Comparison of ENCODE assay signal across 16 cellular contexts in genomic region chr12:12323118-12323517, GRCh38. TPM values are rescaled to one million over a fixed set of nuclear protein-coding genes. Genes with fewer than 3 reads are reported as not detected.
A peak's percentile ranks its signal among the peaks of the same experiment; 100 is the strongest.
DNase-seq lines count a peak whose midpoint lies in the region; ATAC-seq, FAIRE-seq and TF ChIP-seq lines count a peak whose summit lies in the region.
"Had no signal": no experiment of that assay in that cellular context is flagged by ENCODE, and none has a peak within 500 bp of the region (broad histone marks: within the 10 kb centered on the region; RNA-seq: fewer than 3 reads in every experiment).

No MANE protein-coding gene starts in this region.

- no peaks in the 10 kb centered on the region for H3K9me1 ChIP-seq in K562 (ENCODE audit: control insufficient read depth, insufficient read depth, low read length)

- H4K20me1 ChIP-seq in K562 (replicated peaks; ENCODE audit: control insufficient read depth, insufficient read depth, low read length) (no peaks in the 10 kb centered on the region), PC-9 (ENCODE audit: insufficient read depth) (no peaks in the 10 kb centered on the region)
- H4K20me1 ChIP-seq: BLaER1 had no signal

- H3K4me1 ChIP-seq in HEK293 (ENCODE audit: control insufficient read depth, insufficient read depth, low read length) (peaks cover 11% of the 10 kb centered on the region), K562 (replicated peaks in 1 of 2; ENCODE audit: control insufficient read depth in 2 of 2, insufficient read depth in 2 of 2, low read length in 2 of 2) (peaks cover 0 to 4% of the 10 kb centered on the region in 2 experiments; a peak in 1 of 5 replicates), PC-9 (replicated peaks; ENCODE audit: insufficient read depth) (no peaks in the 10 kb centered on the region)

- 39% methylated on average over 3 of the region's 4 CpGs for WGBS in K562 (ENCODE audit: insufficient coverage, low coverage, missing lambda C conversion rate)

- no TSS peak for BruUV-seq in K562 (replicated peaks; lab: Mats Ljungman, UMichigan)
- no TSS peak for BruUV-seq in PC-9 (replicated peaks; lab: Mats Ljungman, UMichigan)

- intact Hi-C loops in K562 (cut with micrococcal nuclease) (no loop called here), PC-9 (cut with micrococcal nuclease; ENCODE audit: unreplicated experiment) (no loop called here)

- TF ChIP-seq POLR2A in K562 (conservative IDR thresholded peaks at IDR 0.05), result no peak

- H3K27ac ChIP-seq in HEK293 (ENCODE audit: extremely low read depth, low read depth, low read length) (no peak overlapping the region), K562 (ENCODE audit: extremely low read depth, low read depth, low read length) (no peak overlapping the region), PC-9 (no peak overlapping the region)
- H3K27ac ChIP-seq: BLaER1 had no signal

- no peaks in the 10 kb centered on the region for H3K9me2 ChIP-seq in PC-9 (ENCODE audit: insufficient read depth)

- no peaks in the 10 kb centered on the region for H3K9me3 ChIP-seq in HEK293 (ENCODE audit: control insufficient read depth, insufficient read depth, low read depth, low read length)
- H3K9me3 ChIP-seq in K562 (replicated peaks; ENCODE audit: control insufficient read depth, insufficient read depth, low read depth, low read length), result no peaks in the 10 kb centered on the region
- H3K9me3 ChIP-seq in PC-9 (ENCODE audit: insufficient read depth, low read depth), result no peaks in the 10 kb centered on the region
- H3K9me3 ChIP-seq: BLaER1 had no signal

- DNase-seq in K562 (ENCODE audit: extremely low read depth in 1 of 4, low spot score in 3 of 4) (no peak), PC-9 (no peak), HuH-7.5 (ENCODE audit: low spot score) (no peak)
- DNase-seq in activated T-cell treated with anti-CD3 and anti-CD28 coated beads, Interleukin-2, amount 50 U/mL, for 1 hour, result no peak
- DNase-seq: CD4-positive, alpha-beta memory T cell; DMS153; DMS79 treated with DMSO at 0.1 percent for 48 hours; GF-D8; GOT3; H9; KBM-7 had no signal

- POLR2A ChIA-PET in HEK293 (lab: Yijun Ruan, JAX) (no interaction called here), K562 (lab: Yijun Ruan, JAX) (interaction anchor here (0.6 kb wide), 1 partner anchor 162 kb away, joined by 3 read pairs; no protein-coding TSS in a partner anchor), PC-9 (lab: Charles Lee; ENCODE audit: unreplicated experiment) (no interaction called here)

- peak overlapping the region; percentile 58 to 85 (median 77) for H3K27ac Mint-ChIP-seq in nephron
- H3K27ac Mint-ChIP-seq: CD14-positive monocyte had no signal

- TF ChIP-seq CTCF in HEK293 (tag by site-specific recombination; IDR thresholded peaks at IDR 0.05) (no peak), K562 (IDR thresholded peaks at IDR 0.05 in 2 of 3, conservative IDR thresholded peaks at IDR 0.05 in 1 of 3; ENCODE audit: insufficient read depth in 2 of 3, low read depth in 1 of 3, low read length in 3 of 3) (no peak), nephron (IDR thresholded peaks at IDR 0.05; ENCODE audit: unreplicated experiment in 3 of 3) (no peak), PC-9 (conservative IDR thresholded peaks at IDR 0.05) (no peak)

- CTCF ChIA-PET in HEK293 (lab: Yijun Ruan, JAX) (interaction anchor here (0.5 to 0.8 kb wide), 2 partner anchors 286 to 381 kb away, joined by 3 to 7 read pairs; no protein-coding TSS in a partner anchor), K562 (lab: Yijun Ruan, JAX; ENCODE audit: low intra/inter-chr PET ratio) (no interaction called here), PC-9 (lab: Charles Lee) (interaction anchor here (0.6 kb wide), 1 partner anchor 28 kb away, joined by 4 read pairs; no protein-coding TSS in a partner anchor)

- H3K9me3 Mint-ChIP-seq in nephron, result peaks cover 5% of the 10 kb centered on the region
- H3K9me3 Mint-ChIP-seq: CD4-positive, alpha-beta memory T cell had no signal

- no peak overlapping the region for H3K9ac ChIP-seq in K562 (ENCODE audit: insufficient read depth in 1 of 2, low read depth in 2 of 2, low read length in 2 of 2)
- H3K9ac ChIP-seq: BLaER1 had no signal

- TF ChIP-seq RAD21 in K562 (CRISPR knock-in tag; conservative IDR thresholded peaks at IDR 0.05 in 1 of 2, IDR thresholded peaks at IDR 0.05 in 1 of 2), result no peak

- no peaks in the 10 kb centered on the region for H3K36me3 ChIP-seq in HEK293 (ENCODE audit: control insufficient read depth in 2 of 2, insufficient read depth in 1 of 2, low read length in 2 of 2)
- no peaks in the 10 kb centered on the region for H3K36me3 ChIP-seq in K562 (ENCODE audit: control insufficient read depth, insufficient read depth, low read length)
- no peaks in the 10 kb centered on the region for H3K36me3 ChIP-seq in PC-9 (ENCODE audit: low read depth)
- H3K36me3 ChIP-seq: BLaER1 had no signal

- in situ Hi-C loops in K562 (cut with MboI), result no loop called here

- no peak overlapping the region for H3K4me2 ChIP-seq in K562 (ENCODE audit: insufficient read depth, low read length)
- H3K4me2 ChIP-seq in PC-9, result no peak overlapping the region
- H3K4me2 ChIP-seq: BLaER1 had no signal

- no peaks in the 10 kb centered on the region for H3K27me3 ChIP-seq in K562 (ENCODE audit: control insufficient read depth in 2 of 2, insufficient read depth in 2 of 2, low read length in 2 of 2)
- H3K27me3 ChIP-seq in PC-9 (ENCODE audit: insufficient read depth, low read depth), result no peaks in the 10 kb centered on the region
- H3K27me3 ChIP-seq: BLaER1 had no signal

- no peak for FAIRE-seq in K562 (lab: Jason Lieb, UNC)
- FAIRE-seq: A204.1 had no signal

- peaks cover 47% of the 10 kb centered on the region for H3K4me1 Mint-ChIP-seq in nephron

- no peaks in the 10 kb centered on the region for H3K79me2 ChIP-seq in K562 (ENCODE audit: control insufficient read depth, insufficient read depth, low read length)
- no peaks in the 10 kb centered on the region for H3K79me2 ChIP-seq in PC-9 (ENCODE audit: low read depth)

- H3K36me3 Mint-ChIP-seq in nephron (ENCODE audit: low read depth), result no peaks in the 10 kb centered on the region
- H3K36me3 Mint-ChIP-seq: CD14-positive monocyte; CD4-positive, alpha-beta memory T cell had no signal

- TF ChIP-seq EP300 in K562 (IDR thresholded peaks at IDR 0.05; ENCODE audit: low read length), result no peak

- no peak overlapping the region for H3K4me3 ChIP-seq in HEK293 (ENCODE audit: low read depth, low read length)
- H3K4me3 ChIP-seq in K562, result no peak overlapping the region
- H3K4me3 ChIP-seq in PC-9, result no peak overlapping the region
- H3K4me3 ChIP-seq: BLaER1 had no signal

- H2AFZ ChIP-seq in K562 (ENCODE audit: low read depth, low read length), result no peak overlapping the region
- H2AFZ ChIP-seq in PC-9, result no peak overlapping the region

- no peaks in the 10 kb centered on the region for H3F3A ChIP-seq in PC-9 (ENCODE audit: insufficient read depth, low read depth)

- no peak for ATAC-seq in K562

- no peaks in the 10 kb centered on the region for H3K27me3 Mint-ChIP-seq in nephron (ENCODE audit: low read depth)

- H3K4me3 Mint-ChIP-seq in nephron, result no peak overlapping the region
- H3K4me3 Mint-ChIP-seq: CD14-positive monocyte; CD4-positive, alpha-beta memory T cell; H9 had no signal

RNA-seq across cellular contexts. Expression of gene MANSC1, which starts 26.9 kb away (rescaled TPM):
- total RNA-seq in K562 (2011; cell fraction: chromatin; rRNA removed; ENCODE audit: low replicate concordance), result 3.2 and 5.0 TPM in 2 replicates
- total RNA-seq in K562 (2011; cell fraction: nucleolus; rRNA removed), result 2.4 and 3.5 TPM in 2 replicates
- 4.5 and 6.0 TPM in 2 replicates for total RNA-seq in K562 (2011; cell fraction: nucleoplasm; rRNA removed)
- total RNA-seq in K562 (2014; rRNA removed), result 0.91 and 3.3 TPM in 2 replicates
- total RNA-seq in K562 (2014; rRNA removed; fragmentation: Illumina TruSeq; extraction: Trizol), result 3.1 and 4.2 TPM in 2 replicates
- 4.5 and 4.7 TPM in 2 replicates for total RNA-seq in K562 (2015; rRNA removed; fragmentation: Illumina TruSeq; extraction: Trizol)
- total RNA-seq in K562 (2021), result 4.9 and 5.7 TPM in 2 replicates
- polyA plus RNA-seq in K562 (2011; rRNA removed), result 1.1 and 2.7 TPM in 2 replicates
- 1.6 and 2.4 TPM in 2 replicates for polyA plus RNA-seq in K562 (2011; cell fraction: cytosol; rRNA removed)
- 0.56 and 0.57 TPM in 2 replicates for polyA plus RNA-seq in K562 (2011; cell fraction: nucleus; rRNA removed)
- polyA plus RNA-seq in K562 (2012), result 4.5 and 9.5 TPM in 2 replicates
- polyA plus RNA-seq in K562 (2014; fragmentation: Illumina TruSeq; extraction: Trizol), result 6.2 and 8.6 TPM in 2 replicates
- polyA plus RNA-seq in K562 (2014; fragmentation: Nextera tagmentation; extraction: Ambion mirVana), result 1 to 10 TPM in 1 of 2 experiments, under 1 TPM in 1; 0.76 to 1.4 TPM
- 3.4 and 3.9 TPM in 2 replicates for polyA plus RNA-seq in K562 (2014; rRNA removed)
- 1.8 and 2.4 TPM in 2 replicates for polyA minus RNA-seq in K562 (2011; rRNA and poly(A)+ RNA removed)
- polyA minus RNA-seq in K562 (2011; cell fraction: cytosol; rRNA and poly(A)+ RNA removed), result 1.2 and 2.1 TPM in 2 replicates
- polyA minus RNA-seq in K562 (2011; cell fraction: nucleus; rRNA and poly(A)+ RNA removed), result 0.22 and 0.27 TPM in 2 replicates
- total RNA-seq in PC-9 (2021), result 25.5 and 32.0 TPM in 2 replicates

RNA-seq across cellular contexts. Expression of gene BORCS5, which starts 33.8 kb away (rescaled TPM):
- 20.7 and 32.7 TPM in 2 replicates for total RNA-seq in K562 (2011; cell fraction: chromatin; rRNA removed; ENCODE audit: low replicate concordance)
- 8.8 and 10.3 TPM in 2 replicates for total RNA-seq in K562 (2011; cell fraction: nucleolus; rRNA removed)
- total RNA-seq in K562 (2011; cell fraction: nucleoplasm; rRNA removed), result 15.6 and 19.1 TPM in 2 replicates
- total RNA-seq in K562 (2014; rRNA removed), result 5.4 and 8.5 TPM in 2 replicates
- 4.1 and 4.3 TPM in 2 replicates for total RNA-seq in K562 (2014; rRNA removed; fragmentation: Illumina TruSeq; extraction: Trizol)
- 2.4 and 2.6 TPM in 2 replicates for total RNA-seq in K562 (2015; rRNA removed; fragmentation: Illumina TruSeq; extraction: Trizol)
- 12.4 TPM in 2 replicates for total RNA-seq in K562 (2021)
- polyA plus RNA-seq in K562 (2011; rRNA removed), result 6.6 and 7.4 TPM in 2 replicates
- polyA plus RNA-seq in K562 (2011; cell fraction: cytosol; rRNA removed), result 5.9 and 8.6 TPM in 2 replicates
- 7.1 and 10.6 TPM in 2 replicates for polyA plus RNA-seq in K562 (2011; cell fraction: nucleus; rRNA removed)
- polyA plus RNA-seq in K562 (2012), result 5.3 and 7.3 TPM in 2 replicates
- 9.2 and 10.0 TPM in 2 replicates for polyA plus RNA-seq in K562 (2014; fragmentation: Illumina TruSeq; extraction: Trizol)
- under 1 TPM; 0.31 to 0.77 TPM for polyA plus RNA-seq in K562 (2014; fragmentation: Nextera tagmentation; extraction: Ambion mirVana)
- 8.9 and 11.1 TPM in 2 replicates for polyA plus RNA-seq in K562 (2014; rRNA removed)
- polyA minus RNA-seq in K562 (2011; rRNA and poly(A)+ RNA removed), result 9.9 and 10.6 TPM in 2 replicates
- polyA minus RNA-seq in K562 (2011; cell fraction: cytosol; rRNA and poly(A)+ RNA removed), result 11.0 and 11.2 TPM in 2 replicates
- polyA minus RNA-seq in K562 (2011; cell fraction: nucleus; rRNA and poly(A)+ RNA removed), result 7.1 and 12.2 TPM in 2 replicates
- 18.2 and 19.7 TPM in 2 replicates for total RNA-seq in PC-9 (2021)

RNA-seq across cellular contexts. Expression of gene LRP6, which starts 56.3 kb away (rescaled TPM):
- total RNA-seq in K562 (2011; cell fraction: chromatin; rRNA removed; ENCODE audit: low replicate concordance), result 38.8 and 60.4 TPM in 2 replicates
- total RNA-seq in K562 (2011; cell fraction: nucleolus; rRNA removed), result 28.2 and 38.7 TPM in 2 replicates
- total RNA-seq in K562 (2011; cell fraction: nucleoplasm; rRNA removed), result 30.5 and 33.0 TPM in 2 replicates
- 17.0 and 18.9 TPM in 2 replicates for total RNA-seq in K562 (2014; rRNA removed)
- total RNA-seq in K562 (2014; rRNA removed; fragmentation: Illumina TruSeq; extraction: Trizol), result 10.8 and 13.4 TPM in 2 replicates
- total RNA-seq in K562 (2015; rRNA removed; fragmentation: Illumina TruSeq; extraction: Trizol), result 11.5 and 12.3 TPM in 2 replicates
- total RNA-seq in K562 (2021), result 13.2 and 15.5 TPM in 2 replicates
- polyA plus RNA-seq in K562 (2011; rRNA removed), result 10.2 and 11.3 TPM in 2 replicates
- polyA plus RNA-seq in K562 (2011; cell fraction: cytosol; rRNA removed), result 19.2 and 20.8 TPM in 2 replicates
- 29.8 and 46.7 TPM in 2 replicates for polyA plus RNA-seq in K562 (2011; cell fraction: nucleus; rRNA removed)
- polyA plus RNA-seq in K562 (2012), result 7.7 and 9.4 TPM in 2 replicates
- 7.8 and 10.5 TPM in 2 replicates for polyA plus RNA-seq in K562 (2014; fragmentation: Illumina TruSeq; extraction: Trizol)
- polyA plus RNA-seq in K562 (2014; fragmentation: Nextera tagmentation; extraction: Ambion mirVana), result 10 to 100 TPM in 1 of 2 experiments, 1 to 10 TPM in 1; 3.0 to 10.3 TPM
- polyA plus RNA-seq in K562 (2014; rRNA removed), result 8.1 and 9.9 TPM in 2 replicates
- polyA minus RNA-seq in K562 (2011; rRNA and poly(A)+ RNA removed), result 68.0 and 70.2 TPM in 2 replicates
- polyA minus RNA-seq in K562 (2011; cell fraction: cytosol; rRNA and poly(A)+ RNA removed), result 16.3 and 20.8 TPM in 2 replicates
- polyA minus RNA-seq in K562 (2011; cell fraction: nucleus; rRNA and poly(A)+ RNA removed), result 21.0 and 26.5 TPM in 2 replicates
- total RNA-seq in PC-9 (2021), result 45.5 and 60.0 TPM in 2 replicates
- polyA plus RNA-seq: CD14-positive monocyte had no signal
